In genomic region chr6:128053109-128053508, GRCh38 we compare ENCODE assay signal across 8 cellular contexts.
"Had no signal": no experiment of that assay in that cellular context is flagged by ENCODE, and none has a peak within 500 bp of the region (broad histone marks: within the 10 kb centered on the region; RNA-seq: fewer than 3 reads in every experiment).

No MANE protein-coding gene starts in this region.

- H2AFZ ChIP-seq: GM23338 had no signal

- DNase-seq: H9, HCEC 1CT, IMR-90 had no signal

- H3K9me3 Mint-ChIP-seq: GM23338, H9 had no signal

- H3K27ac Mint-ChIP-seq: GM23338 had no signal

- H3K27ac ChIP-seq: HL-60 had no signal

- H3K4me3 Mint-ChIP-seq: GM23338, H9 had no signal

- H3K4me3 ChIP-seq: GM23338, K562 had no signal

- FAIRE-seq: H1, H54, K562 had no signal

- H3K4me2 ChIP-seq: GM23338 had no signal

- ATAC-seq: GM23338, K562 had no signal
